Comparison of ENCODE assay signal across 12 cellular contexts in genomic region chr3:73786346-73786807, GRCh38.
A peak's percentile ranks its signal among the peaks of the same experiment; 100 is the strongest.
DNase-seq lines count a peak whose midpoint lies in the region; ATAC-seq, FAIRE-seq and TF ChIP-seq lines count a peak whose summit lies in the region.
"Had no signal": no experiment of that assay in that cellular context is flagged by ENCODE, and none has a peak within 500 bp of the region (broad histone marks: within the 10 kb centered on the region; RNA-seq: fewer than 3 reads in every experiment).

No MANE protein-coding gene starts in this region.

- intact Hi-C loops in lower leg skin (cut with DNase I; ENCODE audit: low total_unique reads) (no loop called here), OCI-LY7 (cut with micrococcal nuclease; ENCODE audit: unreplicated experiment) (no loop called here), kidney (cut with DNase I) (no loop called here)
- intact Hi-C loops in naive thymus-derived CD4-positive, alpha-beta T cell (cut with micrococcal nuclease) = no loop called here

- no peaks in the 10 kb centered on the region for H3K9me3 ChIP-seq in naive thymus-derived CD4-positive, alpha-beta T cell (ENCODE audit: control insufficient read depth in 2 of 3, low read length in 3 of 3)
- H3K9me3 ChIP-seq in OCI-LY7 (ENCODE audit: low read length) (no peaks in the 10 kb centered on the region), kidney (ENCODE audit: control insufficient read depth in 1 of 2, low read length in 2 of 2) (no peaks in the 10 kb centered on the region)
- H3K9me3 ChIP-seq: stomach had no signal

- H3K36me3 ChIP-seq in naive thymus-derived CD4-positive, alpha-beta T cell (ENCODE audit: control insufficient read depth in 2 of 3, insufficient read depth in 3 of 3, low read length in 3 of 3) = no peaks in the 10 kb centered on the region
- no peaks in the 10 kb centered on the region for H3K36me3 ChIP-seq in OCI-LY7 (ENCODE audit: insufficient read depth, low read length)
- H3K36me3 ChIP-seq in kidney (ENCODE audit: control insufficient read depth in 1 of 2, insufficient read depth in 2 of 2, low read length in 2 of 2) = no peaks in the 10 kb centered on the region
- H3K36me3 ChIP-seq: stomach had no signal

- ATAC-seq in naive thymus-derived CD4-positive, alpha-beta T cell = no peak
- no peak for ATAC-seq in GM19351 (IDR thresholded peaks at IDR 0.05; ENCODE audit: unreplicated experiment)

- no TSS peak for BruUV-seq in OCI-LY7 (replicated peaks; lab: Mats Ljungman, UMichigan)

- peak; percentile 36 for DNase-seq in AG08396 (ENCODE audit: low spot score)
- DNase-seq in NCI-H446 treated with DMSO at 0.1 percent for 48 hours (lab: John Stamatoyannopoulos, UW) = peak; percentile 58
- peak; percentile 89 for DNase-seq in coronary artery (ENCODE audit: low spot score)
- DNase-seq in lower leg skin (ENCODE audit: low spot score in 2 of 2) = peak; percentile 29 to 90
- DNase-seq in naive thymus-derived CD4-positive, alpha-beta T cell = no peak
- no peak for DNase-seq in OCI-LY7 (ENCODE audit: low spot score)
- no peak for DNase-seq in kidney
- DNase-seq: CD4-positive, alpha-beta T cell; NCI-H1417 treated with DMSO at 0.1 percent for 48 hours; stomach had no signal

- TF ChIP-seq CTCF in coronary artery (IDR thresholded peaks at IDR 0.05) (no peak), lower leg skin (IDR thresholded peaks at IDR 0.05) (no peak), OCI-LY7 (conservative IDR thresholded peaks at IDR 0.05; ENCODE audit: low read length) (no peak), kidney (IDR thresholded peaks at IDR 0.05; ENCODE audit: borderline replicate concordance, extremely low read depth, insufficient read depth) (no peak)

- no peaks in the 10 kb centered on the region for H3K9me2 ChIP-seq in OCI-LY7 (ENCODE audit: insufficient read depth, low read length)

- H3K79me2 ChIP-seq in OCI-LY7 (ENCODE audit: insufficient read depth, low read depth, low read length) = no peaks in the 10 kb centered on the region

- TF ChIP-seq POLR2A in lower leg skin (IDR thresholded peaks at IDR 0.05) = no peak

- H3K27me3 Mint-ChIP-seq in naive thymus-derived CD4-positive, alpha-beta T cell = no peaks in the 10 kb centered on the region
- H3K27me3 Mint-ChIP-seq: CD4-positive, alpha-beta T cell had no signal

- H3K4me1 Mint-ChIP-seq in naive thymus-derived CD4-positive, alpha-beta T cell = no peaks in the 10 kb centered on the region

- H3K4me3 ChIP-seq in coronary artery = no peak overlapping the region
- H3K4me3 ChIP-seq in lower leg skin (ENCODE audit: low read depth, poor library complexity, severe bottlenecking) = no peak overlapping the region
- H3K4me3 ChIP-seq in naive thymus-derived CD4-positive, alpha-beta T cell (ENCODE audit: low read length) = no peak overlapping the region
- H3K4me3 ChIP-seq in OCI-LY7 (ENCODE audit: low read depth, low read length, poor library complexity, severe bottlenecking) = no peak overlapping the region
- H3K4me3 ChIP-seq in kidney (ENCODE audit: low read length in 2 of 2) = no peak overlapping the region
- H3K4me3 ChIP-seq: lung, stomach had no signal

- CTCF ChIA-PET in naive thymus-derived CD4-positive, alpha-beta T cell (lab: Charles Lee) = no interaction called here
- CTCF ChIA-PET in OCI-LY7 (lab: Charles Lee; ENCODE audit: unreplicated experiment) = no interaction called here

- no peaks in the 10 kb centered on the region for H3K27me3 ChIP-seq in naive thymus-derived CD4-positive, alpha-beta T cell (ENCODE audit: control insufficient read depth in 2 of 2, insufficient read depth in 2 of 2, low read length in 2 of 2)
- H3K27me3 ChIP-seq: stomach had no signal

- peaks cover 0 to 9% (median 4%) of the 10 kb centered on the region in 11 donors for H3K9me3 Mint-ChIP-seq in naive thymus-derived CD4-positive, alpha-beta T cell

- no peak overlapping the region for H3K9ac ChIP-seq in kidney (ENCODE audit: low read length in 2 of 2)

- H3K27ac ChIP-seq in coronary artery (peak overlapping the region; percentile 47 to 68), OCI-LY7 (ENCODE audit: low read depth, low read length, poor library complexity, severe bottlenecking) (no peak overlapping the region), kidney (ENCODE audit: low read depth in 2 of 2, low read length in 2 of 2) (no peak overlapping the region)
- H3K27ac ChIP-seq in naive thymus-derived CD4-positive, alpha-beta T cell (ENCODE audit: low read depth, low read length) = no peak overlapping the region
- H3K27ac ChIP-seq: stomach had no signal

- H4K20me1 ChIP-seq in OCI-LY7 (ENCODE audit: insufficient read depth, low read length) = no peaks in the 10 kb centered on the region

- H3K4me3 Mint-ChIP-seq in naive thymus-derived CD4-positive, alpha-beta T cell = no peak overlapping the region
- H3K4me3 Mint-ChIP-seq: CD4-positive, alpha-beta T cell had no signal

- no peaks in the 10 kb centered on the region for H3K4me1 ChIP-seq in naive thymus-derived CD4-positive, alpha-beta T cell (ENCODE audit: control insufficient read depth in 2 of 2, insufficient read depth in 2 of 2, low read length in 2 of 2)
- H3K4me1 ChIP-seq in OCI-LY7 (ENCODE audit: insufficient read depth, low read length, poor library complexity, severe bottlenecking) (no peaks in the 10 kb centered on the region), kidney (ENCODE audit: control insufficient read depth in 1 of 2, insufficient read depth in 1 of 2, low read depth in 1 of 2, low read length in 2 of 2) (no peaks in the 10 kb centered on the region)
- H3K4me1 ChIP-seq: stomach had no signal

- no peak overlapping the region for H3K4me2 ChIP-seq in OCI-LY7 (ENCODE audit: low read length)

- FAIRE-seq in kidney (lab: Jason Lieb, UNC) = no peak

- H2AFZ ChIP-seq in OCI-LY7 (ENCODE audit: low read length) = no peak overlapping the region

- no peak overlapping the region for H3K27ac Mint-ChIP-seq in naive thymus-derived CD4-positive, alpha-beta T cell
- H3K27ac Mint-ChIP-seq: CD4-positive, alpha-beta T cell had no signal

- POLR2A ChIA-PET in naive thymus-derived CD4-positive, alpha-beta T cell (lab: Charles Lee) = no interaction called here
- POLR2A ChIA-PET in OCI-LY7 (lab: Charles Lee) = interaction anchor here (0.7 kb wide), 1 partner anchor 12 kb away, joined by 3 read pairs; no protein-coding TSS in a partner anchor

- 50 to 62% methylated on average over 1 of the region's 1 CpG for WGBS in lower leg skin, 2 donors

- no peaks in the 10 kb centered on the region for H3K36me3 Mint-ChIP-seq in naive thymus-derived CD4-positive, alpha-beta T cell

Comparison
In these comparisons a context has a peak if more than half of its experiments do, and no peak if none do; other contexts are left out.
1. DNase-seq: peak in AG08396 (single experiment), NCI-H446 treated with DMSO at 0.1 percent for 48 hours (single experiment), coronary artery (single experiment) and lower leg skin (2 of 2); none in naive thymus-derived CD4-positive, alpha-beta T cell (0 of 9), OCI-LY7 (single experiment) and kidney (single experiment).
2. H3K27ac ChIP-seq: peak in coronary artery (2 of 2); none in naive thymus-derived CD4-positive, alpha-beta T cell (single experiment), OCI-LY7 (single experiment) and kidney (0 of 2).